Comparison of ENCODE assay signal across 8 cellular contexts in genomic region chr11:2428322-2428795, GRCh38. TPM values are rescaled to one million over a fixed set of nuclear protein-coding genes. Genes with fewer than 3 reads are reported as not detected.
DNase-seq lines count a peak whose midpoint lies in the region; ATAC-seq and TF ChIP-seq lines count a peak whose summit lies in the region.

No MANE protein-coding gene starts in this region.

- H3K4me3 Mint-ChIP-seq in activated naive CD4-positive, alpha-beta T cell treated with anti-CD3 and anti-CD28 coated beads for 36 hours: no peak overlapping the region

- no peaks in the 10 kb centered on the region for H3K4me1 Mint-ChIP-seq in activated naive CD4-positive, alpha-beta T cell treated with anti-CD3 and anti-CD28 coated beads for 36 hours (ENCODE audit: low read depth)

- CTCF ChIA-PET in RWPE1 (lab: Yijun Ruan, JAX): interaction anchor here (4.0 kb wide), 1 partner anchor 104 kb away, joined by 41 read pairs; no protein-coding TSS in a partner anchor
- CTCF ChIA-PET in activated naive CD4-positive, alpha-beta T cell treated with anti-CD3 and anti-CD28 coated beads for 36 hours (lab: Charles Lee): interaction anchor here (0.7 to 1.8 kb wide), 4 partner anchors 15 to 460 kb away, joined by 3 to 39 read pairs (median 6); no protein-coding TSS in a partner anchor

- DNase-seq in C1 segment of cervical spinal cord (lab: John Stamatoyannopoulos, UW) (peak in 9 of 14 donors; percentile 4 to 62 (median 21)), HK-2 (ENCODE audit: unreplicated experiment) (peak; percentile 63), RWPE1 (ENCODE audit: low spot score) (peak; percentile 30), Right ventricle myocardium inferior (ENCODE audit: missing footprints) (peak; percentile 92), renal cortical epithelial cell (ENCODE audit: low read depth) (peak; percentile 21), NCI-H510A treated with DMSO at 0.1 percent for 48 hours (lab: John Stamatoyannopoulos, UW) (no peak)
- DNase-seq in activated naive CD4-positive, alpha-beta T cell treated with anti-CD3 and anti-CD28 coated beads for 36 hours: peak; percentile 90

- POLR2A ChIA-PET in RWPE1 (lab: Yijun Ruan, JAX; ENCODE audit: low non-redundant PET): no interaction called here

- peak; percentile 54 for TF ChIP-seq CTCF in RWPE1 (conservative IDR thresholded peaks at IDR 0.05; ENCODE audit: low read depth)

- no peaks in the 10 kb centered on the region for H3K9me3 Mint-ChIP-seq in activated naive CD4-positive, alpha-beta T cell treated with anti-CD3 and anti-CD28 coated beads for 36 hours

- H3K36me3 Mint-ChIP-seq in activated naive CD4-positive, alpha-beta T cell treated with anti-CD3 and anti-CD28 coated beads for 36 hours (ENCODE audit: low read depth): no peaks in the 10 kb centered on the region

- ATAC-seq in Right ventricle myocardium inferior (peak; percentile 73), GM21515 (IDR thresholded peaks at IDR 0.05; ENCODE audit: unreplicated experiment) (no peak)

- H3K27ac ChIP-seq in RWPE1: no peak overlapping the region

- no peak overlapping the region for H3K27ac Mint-ChIP-seq in activated naive CD4-positive, alpha-beta T cell treated with anti-CD3 and anti-CD28 coated beads for 36 hours

- intact Hi-C loops in activated naive CD4-positive, alpha-beta T cell treated with anti-CD3 and anti-CD28 coated beads for 36 hours (cut with micrococcal nuclease): loop anchor here (1.0 kb wide), 2 partner anchors 103 to 460 kb away; no protein-coding TSS in a partner anchor
- intact Hi-C loops in Right ventricle myocardium inferior (cut with DNase I): loop anchor here (1.0 kb wide), 2 partner anchors 103 to 458 kb away; no protein-coding TSS in a partner anchor

- no peaks in the 10 kb centered on the region for H3K27me3 Mint-ChIP-seq in activated naive CD4-positive, alpha-beta T cell treated with anti-CD3 and anti-CD28 coated beads for 36 hours (ENCODE audit: low read depth)

RNA-seq across cellular contexts. Expression of gene TRPM5, which starts 16.0 kb away (rescaled TPM):
- not detected for total RNA-seq in activated naive CD4-positive, alpha-beta T cell treated with anti-CD3 and anti-CD28 coated beads for 36 hours
- total RNA-seq in Right ventricle myocardium inferior: not detected
- total RNA-seq in renal cortical epithelial cell: 0.05 TPM in 1 of 2 replicates, not detected in the other

RNA-seq across cellular contexts. Expression of gene KCNQ1, which starts 16.4 kb away (rescaled TPM):
- 10 to 100 TPM; 10.6 to 10.8 TPM for total RNA-seq in activated naive CD4-positive, alpha-beta T cell treated with anti-CD3 and anti-CD28 coated beads for 36 hours
- total RNA-seq in Right ventricle myocardium inferior: 40.0 TPM
- 0.35 and 1.1 TPM in 2 replicates for total RNA-seq in renal cortical epithelial cell

RNA-seq across cellular contexts. Expression of gene TSSC4, which starts 27.8 kb away (rescaled TPM):
- total RNA-seq in activated naive CD4-positive, alpha-beta T cell treated with anti-CD3 and anti-CD28 coated beads for 36 hours: 10 to 100 TPM; 41.9 to 42.0 TPM
- total RNA-seq in Right ventricle myocardium inferior (31.4 TPM), renal cortical epithelial cell (46.1 and 73.3 TPM in 2 replicates)

RNA-seq across cellular contexts. Expression of gene CD81, which starts 51.2 kb away (rescaled TPM):
- 100 to 1,000 TPM; 127 to 128 TPM for total RNA-seq in activated naive CD4-positive, alpha-beta T cell treated with anti-CD3 and anti-CD28 coated beads for 36 hours
- total RNA-seq in Right ventricle myocardium inferior (531 TPM), renal cortical epithelial cell (131 and 666 TPM in 2 replicates)
